Comparison of ENCODE assay signal across 8 cellular contexts in genomic region chr18:2994603-2995432, GRCh38. TPM values are rescaled to one million over a fixed set of nuclear protein-coding genes. Genes with fewer than 3 reads are reported as not detected.
DNase-seq lines count a peak whose midpoint lies in the region; ATAC-seq and TF ChIP-seq lines count a peak whose summit lies in the region.

No MANE protein-coding gene starts in this region.

- no peak overlapping the region for H3K4me2 ChIP-seq in IMR-90 (ENCODE audit: low read depth, low read length)

- H3K4me3 ChIP-seq in BJ (ENCODE audit: low read depth, low read length) (no peak overlapping the region), IMR-90 (ENCODE audit: insufficient read depth, low read depth, low read length) (no peak overlapping the region), cardiac muscle cell (no peak overlapping the region)

- no peak overlapping the region for H3K14ac ChIP-seq in IMR-90 (replicated peaks; ENCODE audit: low read depth, low read length)

- H2BK15ac ChIP-seq in IMR-90 (ENCODE audit: low read depth, low read length): no peak overlapping the region

- no peak overlapping the region for H4K8ac ChIP-seq in IMR-90 (ENCODE audit: low read depth in 2 of 2, low read length in 2 of 2)

- no peaks in the 10 kb centered on the region for H3K27me3 ChIP-seq in BJ (ENCODE audit: control insufficient read depth, insufficient read depth, low read length)
- H3K27me3 ChIP-seq in IMR-90 (ENCODE audit: control insufficient read depth, insufficient read depth, low read length): no peaks in the 10 kb centered on the region
- no peaks in the 10 kb centered on the region for H3K27me3 ChIP-seq in cardiac muscle cell

- BruUV-seq in IMR-90 (replicated peaks; lab: Mats Ljungman, UMichigan): no TSS peak

- no peak for TF ChIP-seq POLR2A in IMR-90 (IDR thresholded peaks at IDR 0.05; ENCODE audit: low read depth, low read length)

- no peak overlapping the region for H3K9ac ChIP-seq in IMR-90 (ENCODE audit: low read depth, low read length)

- H3K9me1 ChIP-seq in IMR-90 (ENCODE audit: insufficient read depth, low read length): peaks cover 10% of the 10 kb centered on the region

- H3K9me3 ChIP-seq in IMR-90 (ENCODE audit: control insufficient read depth, insufficient read depth, low read length) (peaks cover 3% of the 10 kb centered on the region; the same call in 1 of the 2 replicates), cardiac muscle cell (ENCODE audit: low read depth) (no peaks in the 10 kb centered on the region)

- in situ Hi-C loops in IMR-90 (cut with MboI; ENCODE audit: low sequenced_read_pairs): loop anchor here (25.0 kb wide), 1 partner anchor 617 kb away; no protein-coding TSS in a partner anchor

- TF ChIP-seq CTCF in BJ (IDR thresholded peaks at IDR 0.05; ENCODE audit: insufficient read depth, low read depth, low read length) (peak; percentile 22; the same call in 1 of the 2 replicates), IMR-90 (conservative IDR thresholded peaks at IDR 0.05; ENCODE audit: low read depth, low read length) (0 out of 2 replicates have a peak, but pooled peaks have one; percentile 19), cardiac muscle cell (IDR thresholded peaks at IDR 0.05; ENCODE audit: low read depth, low read length) (peak; percentile 12)

- DNase-seq in BJ (ENCODE audit: low read depth) (no peak), IMR-90 (no peak), cardiac muscle cell (ENCODE audit: low read depth in 1 of 2, low spot score in 1 of 2) (no peak), caudate nucleus (lab: John Stamatoyannopoulos, UW) (no peak), NCI-H82 treated with DMSO at 0.1 percent for 48 hours (lab: John Stamatoyannopoulos, UW; ENCODE audit: unreplicated experiment) (no peak)
- DNase-seq in activated CD8-positive, alpha-beta memory T cell treated with anti-CD3 and anti-CD28 coated beads for 1 hour (ENCODE audit: extremely low read depth in 1 of 2, low read depth in 1 of 2): peak; percentile 30 to 55
- DNase-seq in stimulated activated CD8-positive, alpha-beta memory T cell treated with anti-CD3 and anti-CD28 coated beads, Interleukin-2, amount 100 ng/mL, for 48 hours (ENCODE audit: low read depth in 2 of 2): peak; percentile 59 to 62

- H3K79me1 ChIP-seq in IMR-90 (ENCODE audit: low read depth in 1 of 2, low read length in 2 of 2): peaks cover 23 to 63% of the 10 kb centered on the region in 2 experiments

- H2BK120ac ChIP-seq in IMR-90 (ENCODE audit: low read depth, low read length): no peak overlapping the region

- H3K56ac ChIP-seq in IMR-90 (ENCODE audit: extremely low read depth, insufficient read depth, low read length): no peak overlapping the region

- dilution Hi-C loops in IMR-90 (cut with HindIII; ENCODE audit: low sequenced_read_pairs, unreplicated experiment): no loop called here

- intact Hi-C loops in IMR-90 (cut with micrococcal nuclease): no loop called here

- H3K18ac ChIP-seq in IMR-90 (ENCODE audit: low read depth, low read length): no peak overlapping the region

- CTCF ChIA-PET in BJ (lab: Yijun Ruan, JAX): interaction anchor here (0.6 to 2.2 kb wide), 6 partner anchors 10 to 134 kb away, joined by 3 to 7 read pairs (median 5); no protein-coding TSS in a partner anchor
- CTCF ChIA-PET in IMR-90 (lab: Yijun Ruan, JAX): interaction anchor here (1.4 to 1.6 kb wide), 2 partner anchors 9 to 12 kb away, joined by 4 to 5 read pairs; no protein-coding TSS in a partner anchor

- POLR2A ChIA-PET in BJ (lab: Charles Lee) (interaction anchor here (0.6 to 0.8 kb wide), 2 partner anchors 14 to 664 kb away, joined by 4 to 10 read pairs; no protein-coding TSS in a partner anchor), IMR-90 (lab: Charles Lee; ENCODE audit: unreplicated experiment) (no interaction called here)

- WGBS in IMR-90 (ENCODE audit: extremely low coverage in 2 of 2, insufficient read length in 1 of 2), 2 experiments: no CpG with 5 or more reads among the region's 6 CpGs

- no peak overlapping the region for H3K27ac ChIP-seq in IMR-90 (ENCODE audit: insufficient read depth, low read length)
- peak overlapping the region; percentile 28 for H3K27ac ChIP-seq in cardiac muscle cell
- no peak overlapping the region for H3K27ac ChIP-seq in caudate nucleus (ENCODE audit: low read depth, low read length)

- H2AK5ac ChIP-seq in IMR-90 (ENCODE audit: low read depth, low read length): no peak overlapping the region; the same call in 1 of the 2 replicates

- no peak overlapping the region for H4K91ac ChIP-seq in IMR-90 (ENCODE audit: insufficient read depth, low read depth, low read length)

- peak; percentile 71 for ATAC-seq in GM21360 (IDR thresholded peaks at IDR 0.05; ENCODE audit: unreplicated experiment)
- ATAC-seq in IMR-90 (ENCODE audit: low read depth): peak; percentile 54; the same call in 1 of the 2 replicates

- H2BK5ac ChIP-seq in IMR-90 (ENCODE audit: low read depth, low read length, poor library complexity, severe bottlenecking): no peak overlapping the region

- peaks cover 24% of the 10 kb centered on the region for H4K20me1 ChIP-seq in IMR-90 (ENCODE audit: insufficient read depth, low read length)

- peak overlapping the region; percentile 62; the same call in 1 of the 2 replicates for H3K23ac ChIP-seq in IMR-90 (ENCODE audit: low read depth, low read length)

- H3K4me1 ChIP-seq in IMR-90 (ENCODE audit: control insufficient read depth, insufficient read depth, low read length): peaks cover 9% of the 10 kb centered on the region
- peaks cover 23% of the 10 kb centered on the region for H3K4me1 ChIP-seq in cardiac muscle cell (ENCODE audit: low read depth)

- H2AFZ ChIP-seq in IMR-90 (replicated peaks; ENCODE audit: low read length, poor library complexity): no peak overlapping the region

- no peak overlapping the region for H4K5ac ChIP-seq in IMR-90 (ENCODE audit: low read depth, low read length)

- no peak overlapping the region; the same call in 1 of the 2 replicates for H3K4ac ChIP-seq in IMR-90 (ENCODE audit: low read depth, low read length)

- peak; percentile 19; the same call in 1 of the 2 replicates for TF ChIP-seq RAD21 in IMR-90 (IDR thresholded peaks at IDR 0.05; ENCODE audit: low read length)

- H2BK20ac ChIP-seq in IMR-90 (ENCODE audit: low read depth, low read length): no peak overlapping the region

- H2AK9ac ChIP-seq in IMR-90 (replicated peaks; ENCODE audit: low read depth, low read length, poor library complexity): no peak overlapping the region

- H3K36me3 ChIP-seq in BJ (ENCODE audit: control insufficient read depth, insufficient read depth, low read length) (no peaks in the 10 kb centered on the region), IMR-90 (ENCODE audit: control insufficient read depth, insufficient read depth, low read length) (no peaks in the 10 kb centered on the region; the same call in 1 of the 2 replicates), cardiac muscle cell (no peaks in the 10 kb centered on the region)

TF ChIP-seq in IMR-90, 13 proteins besides CTCF, POLR2A, EP300 and RAD21:
- TF ChIP-seq MAFK (IDR thresholded peaks at IDR 0.05; ENCODE audit: low read depth, low read length): no peak
- TF ChIP-seq MXI1 (IDR thresholded peaks at IDR 0.05; ENCODE audit: borderline replicate concordance, low read depth, low read length): no peak
- TF ChIP-seq BHLHE40 (IDR thresholded peaks at IDR 0.05; ENCODE audit: low read depth, low read length): no peak
- no peak for TF ChIP-seq SMC3 (IDR thresholded peaks at IDR 0.05; ENCODE audit: low read depth, low read length)
- no peak for TF ChIP-seq FOS (IDR thresholded peaks at IDR 0.05; ENCODE audit: low read depth, low read length)

RNA-seq across cellular contexts. Expression of gene LPIN2, which starts 18.1 kb away (rescaled TPM):
- polyA plus RNA-seq in BJ (2011; rRNA removed) (27.3 and 29.1 TPM in 2 replicates), IMR-90 (2012; rRNA removed) (14.4 and 16.2 TPM in 2 replicates), cardiac muscle cell (18.1 and 27.4 TPM in 2 replicates)
- polyA minus RNA-seq in BJ (2011; rRNA and poly(A)+ RNA removed): 20.1 and 27.1 TPM in 2 replicates
- total RNA-seq in IMR-90 (2012; rRNA removed) (21.9 and 23.9 TPM in 2 replicates), cardiac muscle cell (29.2 and 50.8 TPM in 2 replicates)
- 8.0 and 9.9 TPM in 2 replicates for polyA plus RNA-seq in IMR-90 (2012; cell fraction: cytosol; rRNA removed)
- polyA plus RNA-seq in IMR-90 (2012; cell fraction: nucleus; rRNA removed; ENCODE audit: low replicate concordance): 15.7 and 29.0 TPM in 2 replicates

Comparison
In these comparisons a context has a peak if more than half of its experiments do, and no peak if none do; other contexts are left out.
1. DNase-seq: peak in activated CD8-positive, alpha-beta memory T cell treated with anti-CD3 and anti-CD28 coated beads for 1 hour (2 of 2) and stimulated activated CD8-positive, alpha-beta memory T cell treated with anti-CD3 and anti-CD28 coated beads, Interleukin-2, amount 100 ng/mL, for 48 hours (2 of 2); none in BJ (single experiment), IMR-90 (single experiment), cardiac muscle cell (0 of 2), caudate nucleus (0 of 61) and NCI-H82 treated with DMSO at 0.1 percent for 48 hours (single experiment).
2. Peak in every context shown above with its lines, with median percentiles within 50 percentile points of each other: CTCF ChIP-seq.